Comparison of ENCODE assay signal across 19 cellular contexts in the genomic region with DNA sequence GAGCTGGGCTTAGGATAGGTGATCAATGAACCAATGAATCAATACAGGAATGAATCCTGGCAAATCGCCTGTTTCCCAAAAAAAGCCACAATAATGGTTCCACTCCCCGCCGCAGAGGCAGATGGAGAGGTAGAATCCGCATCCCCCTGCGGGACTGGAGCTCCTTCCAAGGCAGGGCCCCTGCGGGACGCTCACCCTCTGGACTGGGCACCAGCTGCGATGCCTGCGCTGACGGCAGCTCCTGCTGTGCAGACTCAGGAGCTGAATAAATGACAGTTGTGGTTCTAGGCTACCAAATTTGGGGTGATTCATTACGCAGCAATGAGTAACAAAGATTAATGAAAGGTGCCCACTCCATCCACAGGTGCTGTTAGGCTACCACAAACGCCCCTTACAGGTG. TPM values are rescaled to one million over a fixed set of nuclear protein-coding genes. Genes with fewer than 3 reads are reported as not detected.
DNase-seq lines count a peak whose midpoint lies in the region; TF ChIP-seq lines count a peak whose summit lies in the region.
"Had no signal": no experiment of that assay in that cellular context is flagged by ENCODE, and none has a peak within 500 bp of the region (broad histone marks: within the 10 kb centered on the region; RNA-seq: fewer than 3 reads in every experiment).

No MANE protein-coding gene starts in this region.

- H3K18ac ChIP-seq in mesenchymal stem cell (ENCODE audit: low read depth in 1 of 2, low read length in 2 of 2): no peak overlapping the region

- H3K9me3 ChIP-seq in mesenchymal stem cell (ENCODE audit: control insufficient read depth, low read length) (no peaks in the 10 kb centered on the region), esophagus squamous epithelium (no peaks in the 10 kb centered on the region), BE2C (peaks cover 5% of the 10 kb centered on the region; the same call in 1 of the 2 replicates)
- H3K9me3 ChIP-seq: Caco-2, HAP-1 had no signal

- H2AFZ ChIP-seq in mesenchymal stem cell (ENCODE audit: low read depth, low read length): no peak overlapping the region

- H3K4me2 ChIP-seq in mesenchymal stem cell (ENCODE audit: low read length, poor library complexity, severe bottlenecking): no peak overlapping the region

- no peak overlapping the region for H3K23ac ChIP-seq in mesenchymal stem cell (ENCODE audit: low read length in 2 of 2)

- H3K4me1 ChIP-seq in mesenchymal stem cell (ENCODE audit: control insufficient read depth, insufficient read depth, low read depth, low read length) (peaks cover 22% of the 10 kb centered on the region), esophagus squamous epithelium (peaks cover 0 to 8% (median 5%) of the 10 kb centered on the region in 3 donors), BE2C (peaks cover 4% of the 10 kb centered on the region; the same call in 1 of the 2 replicates)
- H3K4me1 ChIP-seq: HAP-1 had no signal

- H3K27me3 ChIP-seq in mesenchymal stem cell (ENCODE audit: control insufficient read depth in 1 of 2, insufficient read depth in 1 of 2, low read length in 2 of 2) (peaks cover 0 to 13% of the 10 kb centered on the region in 2 experiments), esophagus squamous epithelium (peaks cover 0 to 23% (median 1%) of the 10 kb centered on the region in 4 donors), BE2C (peaks cover 3% of the 10 kb centered on the region; the same call in 1 of the 2 replicates)

- H4K91ac ChIP-seq in mesenchymal stem cell (ENCODE audit: low read length): no peak overlapping the region

- H2BK5ac ChIP-seq in mesenchymal stem cell (ENCODE audit: low read depth, low read length, poor library complexity, severe bottlenecking): no peak overlapping the region

- H3K79me1 ChIP-seq in mesenchymal stem cell (replicated peaks; ENCODE audit: low read length, poor library complexity, severe bottlenecking): peaks cover 2% of the 10 kb centered on the region

- H3K4me3 ChIP-seq in GM08714 (ENCODE audit: low read length) (peak overlapping the region; percentile 31; the same call in 1 of the 2 replicates), coronary artery (no peak overlapping the region), mesenchymal stem cell (ENCODE audit: insufficient read depth in 1 of 2, low read depth in 1 of 2, low read length in 2 of 2) (no peak overlapping the region), esophagus squamous epithelium (no peak overlapping the region), BE2C (ENCODE audit: low read depth, low read length) (no peak overlapping the region)
- peak overlapping the region; percentile 41 for H3K4me3 ChIP-seq in Jurkat, Clone E6-1 (ENCODE audit: low read length)
- H3K4me3 ChIP-seq: GM12878, HAP-1 had no signal

- no peak overlapping the region for H3K9ac ChIP-seq in mesenchymal stem cell (ENCODE audit: low read length)

- no peak overlapping the region for H3K4ac ChIP-seq in mesenchymal stem cell (ENCODE audit: low read depth in 1 of 2, low read length in 2 of 2)

- no peak overlapping the region for H2AK5ac ChIP-seq in mesenchymal stem cell (ENCODE audit: low read length, severe bottlenecking)

- H3K27ac ChIP-seq in coronary artery (no peak overlapping the region), mesenchymal stem cell (ENCODE audit: low read length, poor library complexity, severe bottlenecking) (no peak overlapping the region), esophagus squamous epithelium (no peak overlapping the region)
- H3K27ac ChIP-seq: C4-2B had no signal

- WGBS in mesenchymal stem cell: 95% methylated on average over 12 of the region's 12 CpGs
- WGBS in esophagus squamous epithelium, 2 donors: 91 to 98% methylated on average over 9 to 11 of the region's 12 CpGs

- H2BK12ac ChIP-seq in mesenchymal stem cell (ENCODE audit: low read length in 2 of 2): no peak overlapping the region

- no peak overlapping the region for H4K8ac ChIP-seq in mesenchymal stem cell (ENCODE audit: low read length)

- peaks cover 7 to 32% of the 10 kb centered on the region in 2 experiments for H3K36me3 ChIP-seq in mesenchymal stem cell (ENCODE audit: control insufficient read depth in 1 of 2, insufficient read depth in 2 of 2, low read depth in 1 of 2, low read length in 2 of 2)
- H3K36me3 ChIP-seq in esophagus squamous epithelium: peaks cover 0 to 7% (median 0%) of the 10 kb centered on the region in 3 donors
- peaks cover 5% of the 10 kb centered on the region for H3K36me3 ChIP-seq in BE2C
- H3K36me3 ChIP-seq: HAP-1 had no signal

- intact Hi-C loops in esophagus squamous epithelium (cut with DNase I): no loop called here

- TF ChIP-seq POLR2A in esophagus squamous epithelium (IDR thresholded peaks at IDR 0.05): no peak

- DNase-seq in Jurkat, Clone E6-1 (ENCODE audit: low read depth, low spot score): no peak
- DNase-seq in coronary artery (ENCODE audit: low spot score): peak; percentile 54
- DNase-seq in mesenchymal stem cell: no peak
- no peak for DNase-seq in esophagus squamous epithelium (lab: John Stamatoyannopoulos, UW)
- no peak for DNase-seq in GM19238 (ENCODE audit: insufficient read length, low spot score)
- DNase-seq in BE2C: no peak
- DNase-seq in RKO (ENCODE audit: low spot score): no peak
- DNase-seq: ACHN; Caco-2; CD4-positive, alpha-beta T cell; DMS79 treated with DMSO at 0.1 percent for 48 hours; GF-D8; KG1 had no signal

- peak overlapping the region; percentile 69 for H2BK15ac ChIP-seq in mesenchymal stem cell (ENCODE audit: low read depth, poor library complexity, severe bottlenecking)

- H3K14ac ChIP-seq in mesenchymal stem cell (ENCODE audit: low read length in 2 of 2): no peak overlapping the region

- H2BK120ac ChIP-seq in mesenchymal stem cell (ENCODE audit: low read depth, low read length): no peak overlapping the region

- TF ChIP-seq CTCF in coronary artery (IDR thresholded peaks at IDR 0.05) (no peak), esophagus squamous epithelium (IDR thresholded peaks at IDR 0.05) (no peak), BE2C (IDR thresholded peaks at IDR 0.05; ENCODE audit: low read depth, low read length) (no peak)

RNA-seq across cellular contexts. Expression of a gene that starts 8.8 kb away (rescaled TPM):
- 61.4 TPM for polyA plus RNA-seq in Jurkat, Clone E6-1 (2012; ENCODE audit: insufficient read depth, insufficient read length)
- 82.8 TPM for polyA plus RNA-seq in mesenchymal stem cell (2013, experiment 1 of 2)
- 82.0 TPM for polyA plus RNA-seq in mesenchymal stem cell (2013, experiment 2 of 2)
- total RNA-seq in esophagus squamous epithelium: 10 to 100 TPM; 33.5 to 53.5 (median 34.5) TPM
- polyA plus RNA-seq in BE2C (2012; ENCODE audit: insufficient read depth, insufficient read length, low read depth): 318 TPM

RNA-seq across cellular contexts. Expression of a gene that starts 15.4 kb away (rescaled TPM):
- 4.8 TPM for polyA plus RNA-seq in Jurkat, Clone E6-1 (2012; ENCODE audit: insufficient read depth, insufficient read length)
- polyA plus RNA-seq in mesenchymal stem cell (2013, experiment 1 of 2): 10.3 TPM
- polyA plus RNA-seq in mesenchymal stem cell (2013, experiment 2 of 2): 9.3 TPM
- total RNA-seq in esophagus squamous epithelium: 10 to 100 TPM; 29.3 to 46.7 (median 35.6) TPM
- polyA plus RNA-seq in BE2C (2012; ENCODE audit: insufficient read depth, insufficient read length, low read depth): 78.4 TPM

RNA-seq across cellular contexts. Expression of a gene that starts 21.1 kb away (rescaled TPM):
- not detected for polyA plus RNA-seq in Jurkat, Clone E6-1 (2012; ENCODE audit: insufficient read depth, insufficient read length)
- polyA plus RNA-seq in mesenchymal stem cell (2013, experiment 1 of 2): not detected
- 0.07 TPM for polyA plus RNA-seq in mesenchymal stem cell (2013, experiment 2 of 2)
- total RNA-seq in esophagus squamous epithelium: under 1 TPM in 3 of 4 donors, not detected in 1; 0.48 to 0.95 (median 0.57) TPM
- 4.1 TPM for polyA plus RNA-seq in BE2C (2012; ENCODE audit: insufficient read depth, insufficient read length, low read depth)
- total RNA-seq: Caco-2, H4 had no signal
- polyA plus RNA-seq: BJ had no signal

RNA-seq across cellular contexts. Expression of a gene that starts 26.4 kb away (rescaled TPM):
- not detected for polyA plus RNA-seq in Jurkat, Clone E6-1 (2012; ENCODE audit: insufficient read depth, insufficient read length)
- polyA plus RNA-seq in mesenchymal stem cell (2013, experiment 1 of 2): 0.29 TPM
- 0.23 TPM for polyA plus RNA-seq in mesenchymal stem cell (2013, experiment 2 of 2)
- under 1 TPM in 2 of 4 donors, not detected in 2; 0.19 to 0.40 TPM for total RNA-seq in esophagus squamous epithelium
- 2.2 TPM for polyA plus RNA-seq in BE2C (2012; ENCODE audit: insufficient read depth, insufficient read length, low read depth)
- total RNA-seq: H4 had no signal

RNA-seq across cellular contexts. Expression of a gene that starts 49.7 kb away (rescaled TPM):
- polyA plus RNA-seq in Jurkat, Clone E6-1 (2012; ENCODE audit: insufficient read depth, insufficient read length): 270 TPM
- 617 TPM for polyA plus RNA-seq in mesenchymal stem cell (2013, experiment 1 of 2)
- 607 TPM for polyA plus RNA-seq in mesenchymal stem cell (2013, experiment 2 of 2)
- total RNA-seq in esophagus squamous epithelium: 100 to 1,000 TPM; 182 to 408 (median 289) TPM
- 2,598 TPM for polyA plus RNA-seq in BE2C (2012; ENCODE audit: insufficient read depth, insufficient read length, low read depth)

Comparison
In these comparisons a context has a peak if more than half of its experiments do, and no peak if none do; other contexts are left out.
1. H3K4me3 ChIP-seq: peak in GM08714 (single experiment) and Jurkat, Clone E6-1 (single experiment); none in coronary artery (single experiment), mesenchymal stem cell (0 of 2), esophagus squamous epithelium (0 of 4) and BE2C (single experiment).